ENCODE assay signal across 8 cellular contexts in the genomic region with DNA sequence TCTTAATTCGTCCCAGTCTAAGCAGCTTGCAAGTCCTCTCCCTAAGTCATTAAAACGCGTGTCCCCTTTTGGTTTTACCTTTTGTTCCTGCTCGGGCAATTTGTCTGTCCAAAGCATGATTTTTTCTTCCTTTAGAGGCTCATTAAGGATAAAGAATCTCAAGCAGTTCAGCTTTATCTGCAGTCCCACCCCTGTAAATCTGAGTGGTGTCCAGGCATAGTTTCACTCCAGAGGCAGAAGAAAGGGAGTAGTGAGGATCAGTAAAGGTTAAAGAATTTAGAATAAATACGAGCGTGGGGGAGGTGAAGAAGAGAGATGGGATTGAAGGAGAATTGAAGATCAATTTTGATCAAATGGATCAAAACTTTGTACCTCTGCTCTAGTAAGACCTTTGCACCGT. TPM values are rescaled to one million over a fixed set of nuclear protein-coding genes. Genes with fewer than 3 reads are reported as not detected.
DNase-seq lines count a peak whose midpoint lies in the region; ATAC-seq and TF ChIP-seq lines count a peak whose summit lies in the region.

No MANE protein-coding gene starts in this region.

- peak overlapping the region; percentile 84 for H3K27ac ChIP-seq in CD8-positive, alpha-beta T cell (ENCODE audit: low read depth, low read length)
- H3K27ac ChIP-seq in OCI-LY3 (ENCODE audit: low read length) (peak overlapping the region; percentile 76), endodermal cell (ENCODE audit: low read depth, low read length) (peak overlapping the region; percentile 96), neutrophil (peak overlapping the region; percentile 91)

- H3K9me3 Mint-ChIP-seq in CD8-positive, alpha-beta T cell = no peaks in the 10 kb centered on the region
- no peaks in the 10 kb centered on the region for H3K9me3 Mint-ChIP-seq in endodermal cell

- peaks cover 49% of the 10 kb centered on the region for H3K79me2 ChIP-seq in OCI-LY3 (ENCODE audit: low read length)

- no peak for TF ChIP-seq CTCF in CD8-positive, alpha-beta T cell (IDR thresholded peaks at IDR 0.05)
- no peak for TF ChIP-seq CTCF in OCI-LY3 (IDR thresholded peaks at IDR 0.05; ENCODE audit: low read depth, low read length)
- TF ChIP-seq CTCF in endodermal cell (conservative IDR thresholded peaks at IDR 0.05) = no peak
- no peak for TF ChIP-seq CTCF in neutrophil (IDR thresholded peaks at IDR 0.05)

- CTCF ChIA-PET in CD8-positive, alpha-beta T cell (lab: Charles Lee) = interaction anchor here (1.5 to 6.5 kb wide), 2 partner anchors 15 to 49 kb away, joined by 4 to 59 read pairs; no protein-coding TSS in a partner anchor

- no peak for DNase-seq in CD8-positive, alpha-beta T cell
- DNase-seq in endodermal cell (no peak), superior temporal gyrus (ENCODE audit: extremely low spot score) (no peak)
- no peak for DNase-seq in stimulated activated CD4-positive, alpha-beta T cell treated with anti-CD3 and anti-CD28 coated beads, Interleukin-2, amount 100 ng/mL, for 48 hours

- intact Hi-C loops in CD8-positive, alpha-beta T cell (cut with DNase I, micrococcal nuclease) = loop anchor here (2.0 to 10.0 kb wide), 5 partner anchors 388 to 1876 kb away; partner anchors contain the start of genes HDGF (in 1 of the 2), ISG20L2 (in 1 of the 2), MEF2D (in 1 of the 2) and METTL25B (in 1 of the 2)

- H3K4me3 Mint-ChIP-seq in CD8-positive, alpha-beta T cell = peak overlapping the region; percentile 94
- H3K4me3 Mint-ChIP-seq in endodermal cell = peak overlapping the region; percentile 90

- H3K4me2 ChIP-seq in OCI-LY3 (ENCODE audit: low read length) = peak overlapping the region; percentile 89

- H3K9ac ChIP-seq in OCI-LY3 (ENCODE audit: low read length) (peak overlapping the region; percentile 82), endodermal cell (ENCODE audit: extremely low read depth, low read length, poor library complexity, severe bottlenecking) (peak overlapping the region; percentile 77)

- no peaks in the 10 kb centered on the region for H3K9me3 ChIP-seq in CD8-positive, alpha-beta T cell (ENCODE audit: low read length)
- H3K9me3 ChIP-seq in OCI-LY3 (ENCODE audit: insufficient read depth, low read length) (no peaks in the 10 kb centered on the region), endodermal cell (ENCODE audit: control insufficient read depth, low read length) (no peaks in the 10 kb centered on the region), neutrophil (no peaks in the 10 kb centered on the region)

- peak overlapping the region; percentile 94 for H3K27ac Mint-ChIP-seq in CD8-positive, alpha-beta T cell
- peak overlapping the region; percentile 93 for H3K27ac Mint-ChIP-seq in endodermal cell

- peaks cover 46% of the 10 kb centered on the region for H3K4me1 ChIP-seq in CD8-positive, alpha-beta T cell (ENCODE audit: insufficient read depth, low read length)
- H3K4me1 ChIP-seq in OCI-LY3 (ENCODE audit: low read length) = peaks cover 61% of the 10 kb centered on the region
- H3K4me1 ChIP-seq in endodermal cell (ENCODE audit: control insufficient read depth, insufficient read depth, low read length) = peaks cover 34% of the 10 kb centered on the region
- peaks cover 18 to 24% of the 10 kb centered on the region in 2 experiments for H3K4me1 ChIP-seq in neutrophil (ENCODE audit: control insufficient read depth in 1 of 2, insufficient read depth in 1 of 2, low read depth in 1 of 2, low read length in 1 of 2)

- POLR2A ChIA-PET in CD8-positive, alpha-beta T cell (lab: Charles Lee) = interaction anchor here (1.0 kb wide), 1 partner anchor 10 kb away, joined by 3 read pairs; no protein-coding TSS in a partner anchor

- no peaks in the 10 kb centered on the region for H3K27me3 Mint-ChIP-seq in CD8-positive, alpha-beta T cell (ENCODE audit: low read depth)
- no peaks in the 10 kb centered on the region for H3K27me3 Mint-ChIP-seq in endodermal cell (ENCODE audit: insufficient read depth)

- H3K4me1 Mint-ChIP-seq in CD8-positive, alpha-beta T cell (ENCODE audit: low read depth) = peaks cover 47% of the 10 kb centered on the region
- H3K4me1 Mint-ChIP-seq in endodermal cell = peaks cover 76% of the 10 kb centered on the region

- H3K36me3 ChIP-seq in CD8-positive, alpha-beta T cell (ENCODE audit: insufficient read depth, low read length) = peaks cover 10% of the 10 kb centered on the region
- peaks cover 20% of the 10 kb centered on the region for H3K36me3 ChIP-seq in OCI-LY3 (replicated peaks; ENCODE audit: low read depth, low read length)
- H3K36me3 ChIP-seq in endodermal cell (ENCODE audit: control insufficient read depth, insufficient read depth, low read length) = peaks cover 17% of the 10 kb centered on the region
- peaks cover 22% of the 10 kb centered on the region for H3K36me3 ChIP-seq in neutrophil

- H3K36me3 Mint-ChIP-seq in CD8-positive, alpha-beta T cell = peaks cover 31% of the 10 kb centered on the region
- peaks cover 18% of the 10 kb centered on the region for H3K36me3 Mint-ChIP-seq in endodermal cell (ENCODE audit: low read depth)

- no peak overlapping the region for H2AFZ ChIP-seq in OCI-LY3 (ENCODE audit: low read depth, low read length)

- H4K20me1 ChIP-seq in OCI-LY3 (ENCODE audit: insufficient read depth, low read length) = peaks cover 23% of the 10 kb centered on the region

- ATAC-seq in CD8-positive, alpha-beta T cell = no peak
- ATAC-seq in GM18858 (IDR thresholded peaks at IDR 0.05; ENCODE audit: unreplicated experiment) = no peak
- ATAC-seq in GM19452 (IDR thresholded peaks at IDR 0.05; ENCODE audit: unreplicated experiment) = no peak

- H3K27me3 ChIP-seq in CD8-positive, alpha-beta T cell (ENCODE audit: insufficient read depth, low read length) = no peaks in the 10 kb centered on the region
- no peaks in the 10 kb centered on the region for H3K27me3 ChIP-seq in OCI-LY3 (ENCODE audit: low read depth, low read length)
- no peaks in the 10 kb centered on the region for H3K27me3 ChIP-seq in endodermal cell (ENCODE audit: control insufficient read depth, insufficient read depth, low read length, poor library complexity, severe bottlenecking)
- peaks cover 16% of the 10 kb centered on the region for H3K27me3 ChIP-seq in neutrophil

- H3K4me3 ChIP-seq in CD8-positive, alpha-beta T cell (ENCODE audit: low read depth, low read length) = peak overlapping the region; percentile 85
- H3K4me3 ChIP-seq in OCI-LY3 (ENCODE audit: low read length) (peak overlapping the region; percentile 91), endodermal cell (ENCODE audit: low read length) (peak overlapping the region; percentile 97), neutrophil (ENCODE audit: low read depth in 1 of 2, low read length in 1 of 2) (peak overlapping the region; percentile 93 to 96)

- WGBS in endodermal cell (ENCODE audit: insufficient coverage in 1 of 2, insufficient read length in 1 of 2), 2 experiments = 40 to 59% methylated on average over 6 to 7 of the region's 7 CpGs

RNA-seq across cellular contexts. Expression of gene ETV3, which starts 0.9 kb away (rescaled TPM):
- total RNA-seq in CD8-positive, alpha-beta T cell = 10 to 100 TPM; 88.9 to 94.0 TPM
- 10 to 100 TPM; 26.9 to 40.6 TPM for total RNA-seq in endodermal cell
- 18.1 TPM for polyA plus RNA-seq in endodermal cell (2013, experiment 1 of 2)
- 17.5 TPM for polyA plus RNA-seq in endodermal cell (2013, experiment 2 of 2)

RNA-seq across cellular contexts. Expression of gene ETV3L, which starts 39.5 kb away (rescaled TPM):
- total RNA-seq in CD8-positive, alpha-beta T cell = not detected
- under 1 TPM in 1 of 2 donors, not detected in 1; 0.26 TPM for total RNA-seq in endodermal cell
- polyA plus RNA-seq in endodermal cell (2013, experiment 1 of 2) = 0.36 TPM
- polyA plus RNA-seq in endodermal cell (2013, experiment 2 of 2) = 0.12 TPM
